ENCODE assay signal across 1 cellular context in the genomic region with DNA sequence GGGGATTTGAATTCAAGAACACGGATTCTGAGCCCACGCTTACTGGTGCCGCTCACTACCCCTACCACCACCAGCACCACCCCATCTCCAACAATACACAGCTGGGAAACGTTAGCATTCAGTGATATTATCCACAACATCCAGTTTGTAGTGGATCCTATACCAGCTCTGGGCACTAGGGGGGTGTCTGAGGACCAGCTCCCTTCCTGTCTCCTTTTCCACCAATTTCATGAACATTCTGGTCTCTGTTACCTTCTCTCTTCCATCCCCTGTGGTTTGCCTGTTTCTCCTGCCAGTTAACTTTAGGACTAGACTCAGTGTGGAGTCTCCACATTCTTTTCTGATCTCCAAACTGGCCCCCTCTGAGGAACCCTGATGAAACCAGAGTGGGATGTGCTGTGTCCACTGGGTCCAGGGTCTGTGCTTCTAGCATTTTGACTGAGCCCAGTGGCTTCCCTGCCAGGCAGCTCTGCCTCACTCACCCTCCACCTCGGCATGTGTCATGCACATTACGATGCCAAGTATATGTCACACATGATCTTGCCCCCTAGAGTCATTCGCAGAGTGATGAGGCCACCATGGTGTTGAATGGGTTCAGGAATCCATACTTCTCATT.
TF ChIP-seq lines count a peak whose summit lies in the region.

No MANE protein-coding gene starts in this region.

TF ChIP-seq in H1, 55 proteins besides CTCF, POLR2A, EP300 and RAD21:
- TF ChIP-seq CREB1 (IDR thresholded peaks at IDR 0.05), result no peak
- no peak for TF ChIP-seq TAF1 (IDR thresholded peaks at IDR 0.05; ENCODE audit: low read depth, low read length)
- TF ChIP-seq ATF2 (IDR thresholded peaks at IDR 0.05; ENCODE audit: low read length), result no peak
- no peak for TF ChIP-seq CTBP2 (IDR thresholded peaks at IDR 0.05; ENCODE audit: borderline replicate concordance, insufficient read depth, insufficient read length, low read length)
- no peak for TF ChIP-seq EZH2 (IDR thresholded peaks at IDR 0.05; ENCODE audit: low read depth, low read length, severe bottlenecking)
- no peak for TF ChIP-seq TAF7 (optimal IDR thresholded peaks at IDR 0.05; ENCODE audit: borderline replicate concordance, low read depth, low read length)
- TF ChIP-seq TEAD4 (IDR thresholded peaks at IDR 0.05; ENCODE audit: low read depth, low read length), result no peak
- TF ChIP-seq KDM1A (IDR thresholded peaks at IDR 0.05; ENCODE audit: borderline replicate concordance, low read length), result no peak
- no peak for TF ChIP-seq YY1 (IDR thresholded peaks at IDR 0.05; ENCODE audit: low read depth, low read length)
- no peak for TF ChIP-seq SUZ12 (IDR thresholded peaks at IDR 0.05; ENCODE audit: low read length)
- no peak for TF ChIP-seq CEBPB (IDR thresholded peaks at IDR 0.05; ENCODE audit: low read depth, low read length)
- TF ChIP-seq E2F6 (IDR thresholded peaks at IDR 0.05), result no peak
- no peak for TF ChIP-seq MAFK (IDR thresholded peaks at IDR 0.05; ENCODE audit: low read depth, low read length)
- TF ChIP-seq SP1 (IDR thresholded peaks at IDR 0.05; ENCODE audit: low read depth, low read length), result no peak
TF ChIP-seq in H1: peak in this region for 0.
